Comparison of ENCODE assay signal across 1 cellular context in genomic region chr3:11642455-11643162, GRCh38.
TF ChIP-seq lines count a peak whose summit lies in the region.

No MANE protein-coding gene starts in this region.

TF ChIP-seq in WTC11, 78 proteins besides CTCF, POLR2A, EP300 and RAD21 (continued from another document):
- TF ChIP-seq E2F4 (CRISPR knock-in tag; IDR thresholded peaks at IDR 0.05; ENCODE audit: borderline replicate concordance, low read depth) (no peak), SP1 (CRISPR knock-in tag; conservative IDR thresholded peaks at IDR 0.05) (no peak; the same call in 1 of the 2 replicates), TP53 (CRISPR knock-in tag; IDR thresholded peaks at IDR 0.05) (no peak), USF1 (CRISPR knock-in tag; IDR thresholded peaks at IDR 0.05) (no peak), MAX (CRISPR knock-in tag; IDR thresholded peaks at IDR 0.05) (peak; percentile 40; the same call in 1 of the 2 replicates), KAT7 (CRISPR knock-in tag; IDR thresholded peaks at IDR 0.05; ENCODE audit: borderline replicate concordance) (no peak), ATF1 (CRISPR knock-in tag; IDR thresholded peaks at IDR 0.05) (no peak), PREB (CRISPR knock-in tag; IDR thresholded peaks at IDR 0.05; ENCODE audit: borderline replicate concordance) (no peak), ZNF416 (CRISPR knock-in tag; IDR thresholded peaks at IDR 0.05) (no peak), FOXP1 (CRISPR knock-in tag; IDR thresholded peaks at IDR 0.05; ENCODE audit: borderline replicate concordance) (peak; percentile 43; the same call in 1 of the 2 replicates), NFYB (CRISPR knock-in tag; conservative IDR thresholded peaks at IDR 0.05; ENCODE audit: low read depth) (no peak), AFF4 (CRISPR knock-in tag; IDR thresholded peaks at IDR 0.05; ENCODE audit: borderline replicate concordance) (no peak), ARID4B (CRISPR knock-in tag; IDR thresholded peaks at IDR 0.05; ENCODE audit: borderline replicate concordance) (peak; percentile 27; the same call in 1 of the 2 replicates), NFATC4 (CRISPR knock-in tag; IDR thresholded peaks at IDR 0.05) (no peak), ZSCAN18 (CRISPR knock-in tag; IDR thresholded peaks at IDR 0.05) (no peak), SMAD3 (CRISPR knock-in tag; IDR thresholded peaks at IDR 0.05; ENCODE audit: borderline replicate concordance) (no peak), ZNF423 (CRISPR knock-in tag; IDR thresholded peaks at IDR 0.05) (peak; percentile 75), OVOL2 (CRISPR knock-in tag; IDR thresholded peaks at IDR 0.05; ENCODE audit: borderline replicate concordance) (no peak), MXD4 (CRISPR knock-in tag; IDR thresholded peaks at IDR 0.05; ENCODE audit: borderline replicate concordance) (no peak), NR1H2 (CRISPR knock-in tag; IDR thresholded peaks at IDR 0.05) (no peak)
